In the genomic region with DNA sequence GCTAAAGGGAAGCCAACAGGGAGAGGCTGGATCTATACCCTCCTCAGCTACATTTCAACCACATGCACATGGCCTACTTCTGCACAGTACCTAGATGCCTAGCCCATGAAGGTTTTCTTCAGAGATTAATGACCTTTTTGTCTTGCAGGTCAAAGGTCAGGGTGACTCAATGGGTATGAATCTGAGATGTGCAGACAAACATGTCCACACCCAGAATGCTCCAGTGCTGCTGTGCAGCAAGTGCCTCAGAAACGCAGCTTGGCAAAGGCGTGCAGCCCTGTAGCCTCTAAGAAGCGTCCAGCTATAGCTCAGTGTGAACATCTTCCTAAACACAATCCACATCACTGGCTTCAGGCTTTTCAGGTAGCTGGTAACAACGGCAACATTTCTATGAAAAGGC, we compare ENCODE assay signal across 13 cellular contexts. TPM values are rescaled to one million over a fixed set of nuclear protein-coding genes. Genes with fewer than 3 reads are reported as not detected.
DNase-seq lines count a peak whose midpoint lies in the region; ATAC-seq, FAIRE-seq and TF ChIP-seq lines count a peak whose summit lies in the region.
"Had no signal": no experiment of that assay in that cellular context is flagged by ENCODE, and none has a peak within 500 bp of the region (broad histone marks: within the 10 kb centered on the region; RNA-seq: fewer than 3 reads in every experiment).

No MANE protein-coding gene starts in this region.

- FAIRE-seq in HTR-8/SVneo (lab: Jason Lieb, UNC) = peak; percentile 23

- no peak overlapping the region for H3K4me3 Mint-ChIP-seq in dendritic cell treated with granulocyte-macrophage colony-stimulating factor and Interleukin-4, amounts not matched to agents 40 ng/mL and 50 ng/mL, for 4 days
- H3K4me3 Mint-ChIP-seq in osteocyte (ENCODE audit: unreplicated experiment) = no peak overlapping the region

- H3K4me1 Mint-ChIP-seq in dendritic cell treated with granulocyte-macrophage colony-stimulating factor and Interleukin-4, amounts not matched to agents 40 ng/mL and 50 ng/mL, for 4 days (ENCODE audit: low read depth) = peaks cover 10% of the 10 kb centered on the region
- peaks cover 17% of the 10 kb centered on the region for H3K4me1 Mint-ChIP-seq in osteocyte (ENCODE audit: unreplicated experiment)

- in situ Hi-C loops in Caki2 (cut with HindIII; ENCODE audit: low pct_unique_long_range_greater_than_20kb, low sequenced_read_pairs) = no loop called here

- peak overlapping the region; percentile 52 for H3K27ac Mint-ChIP-seq in dendritic cell treated with granulocyte-macrophage colony-stimulating factor and Interleukin-4, amounts not matched to agents 40 ng/mL and 50 ng/mL, for 4 days
- no peak overlapping the region for H3K27ac Mint-ChIP-seq in osteocyte (ENCODE audit: unreplicated experiment)

- intact Hi-C loops in dendritic cell treated with granulocyte-macrophage colony-stimulating factor and Interleukin-4, amounts not matched to agents 40 ng/mL and 50 ng/mL, for 4 days (cut with micrococcal nuclease) = no loop called here

- H3K36me3 Mint-ChIP-seq in dendritic cell treated with granulocyte-macrophage colony-stimulating factor and Interleukin-4, amounts not matched to agents 40 ng/mL and 50 ng/mL, for 4 days (ENCODE audit: low read depth) = peaks cover 56% of the 10 kb centered on the region
- H3K36me3 Mint-ChIP-seq in osteocyte (ENCODE audit: unreplicated experiment) = no peaks in the 10 kb centered on the region

- DNase-seq in Caki2 (ENCODE audit: low read depth) (peak; percentile 53), HTR-8/SVneo (ENCODE audit: insufficient read length, low spot score) (no peak), osteocyte (ENCODE audit: extremely low spot score, unreplicated experiment) (peak; percentile 54), NCI-H1436 (lab: John Stamatoyannopoulos, UW) (no peak), NCI-H1417 (lab: John Stamatoyannopoulos, UW) (no peak)
- DNase-seq: activated CD4-positive, CD25-positive, alpha-beta regulatory T cell treated with anti-CD3 and anti-CD28 coated beads, Interleukin-2, amount 50 U/mL, for 72 hours; foreskin melanocyte; NCI-H1092 treated with DMSO at 0.1 percent for 48 hours; stimulated activated CD4-positive, alpha-beta T cell treated with anti-CD3 and anti-CD28 coated beads, Interleukin-2, amount 100 ng/mL, for 24 hours had no signal

- no peaks in the 10 kb centered on the region for H3K9me3 Mint-ChIP-seq in dendritic cell treated with granulocyte-macrophage colony-stimulating factor and Interleukin-4, amounts not matched to agents 40 ng/mL and 50 ng/mL, for 4 days
- H3K9me3 Mint-ChIP-seq in osteocyte (ENCODE audit: unreplicated experiment) = no peaks in the 10 kb centered on the region

- no peak for ATAC-seq in GM19397 (IDR thresholded peaks at IDR 0.05; ENCODE audit: unreplicated experiment)
- no peak for ATAC-seq in HG02970 (IDR thresholded peaks at IDR 0.05; ENCODE audit: low FRiP score, unreplicated experiment)

- no peak for TF ChIP-seq CTCF in osteocyte (IDR thresholded peaks at IDR 0.05)

- no peaks in the 10 kb centered on the region for H3K27me3 Mint-ChIP-seq in dendritic cell treated with granulocyte-macrophage colony-stimulating factor and Interleukin-4, amounts not matched to agents 40 ng/mL and 50 ng/mL, for 4 days
- H3K27me3 Mint-ChIP-seq in osteocyte (ENCODE audit: unreplicated experiment) = no peaks in the 10 kb centered on the region

RNA-seq across cellular contexts. Expression of a gene that starts 24.4 kb away (rescaled TPM):
- not detected in 2 replicates for total RNA-seq in Caki2 (2014; rRNA removed; shearing (Covaris generic); ENCODE audit: low replicate concordance)
- total RNA-seq in osteocyte = 60.5 and 67.2 TPM in 2 replicates
- total RNA-seq: OCI-LY7 had no signal

Comparison
In these comparisons a context has a peak if more than half of its experiments do, and no peak if none do; other contexts are left out.
1. DNase-seq: peak in Caki2 (single experiment) and osteocyte (single experiment); none in HTR-8/SVneo (single experiment), NCI-H1436 (single experiment) and NCI-H1417 (0 of 3).
2. RNA of a gene that starts 24.4 kb away (total RNA-seq): 60.5 to 67.2 TPM in osteocyte; not detected in Caki2; every median in the first group is over 10 times any median in the second.